12 cellular contexts compared by ENCODE assay signal in the genomic region with DNA sequence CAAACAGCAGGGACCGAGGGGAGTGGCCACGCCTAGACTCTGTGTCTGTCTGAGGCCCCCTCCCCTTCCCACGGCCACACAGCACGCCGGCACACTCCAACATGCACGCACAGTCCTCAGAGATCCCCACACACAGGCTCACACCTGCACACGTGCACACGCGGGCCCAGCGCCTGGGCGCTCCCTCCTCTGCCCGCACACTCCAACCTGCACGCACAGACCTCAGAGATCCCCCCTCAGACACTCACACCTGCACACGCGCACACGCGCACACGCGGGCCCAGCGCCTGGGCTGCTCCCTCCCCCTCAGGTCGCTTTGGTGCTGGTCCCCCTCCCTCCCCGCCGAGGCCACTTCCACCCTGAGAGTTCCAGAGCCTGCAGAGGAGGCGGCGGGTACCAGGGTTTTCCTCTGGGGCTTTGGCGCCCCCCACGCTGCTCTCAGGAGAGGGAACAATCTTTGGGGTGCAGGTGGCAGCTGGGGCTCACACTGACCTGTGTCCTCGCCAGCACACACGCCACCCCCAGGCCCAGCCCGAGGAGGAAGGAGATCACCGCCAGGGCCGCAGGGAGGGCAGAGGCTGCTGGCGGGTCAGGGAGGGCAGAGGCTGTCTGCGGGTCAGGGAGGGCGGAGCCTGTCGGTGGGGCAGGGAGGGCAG. TPM values are rescaled to one million over a fixed set of nuclear protein-coding genes. Genes with fewer than 3 reads are reported as not detected.
DNase-seq lines count a peak whose midpoint lies in the region; ATAC-seq and TF ChIP-seq lines count a peak whose summit lies in the region.
"Had no signal": no experiment of that assay in that cellular context is flagged by ENCODE, and none has a peak within 500 bp of the region (broad histone marks: within the 10 kb centered on the region; RNA-seq: fewer than 3 reads in every experiment).

No MANE protein-coding gene starts in this region.

- H3K4me1 ChIP-seq in CD8-positive, alpha-beta T cell (ENCODE audit: insufficient read depth, low read length): peaks cover 35% of the 10 kb centered on the region
- H3K4me1 ChIP-seq: gastrocnemius medialis had no signal

- no peaks in the 10 kb centered on the region for H3K27me3 Mint-ChIP-seq in CD8-positive, alpha-beta T cell (ENCODE audit: low read depth)
- H3K27me3 Mint-ChIP-seq in T-helper 1 cell treated with Interleukin-12 subunit alpha and Interleukin-12 subunit beta and Interleukin-4 antibody, amounts not matched to agents 30 μg/mL and 1 μg/mL, for 36 hours (ENCODE audit: low read depth): no peaks in the 10 kb centered on the region
- H3K27me3 Mint-ChIP-seq in dendritic cell treated with granulocyte-macrophage colony-stimulating factor and Interleukin-4, amounts not matched to agents 40 ng/mL and 50 ng/mL, for 4 days: peaks cover 43% of the 10 kb centered on the region
- H3K27me3 Mint-ChIP-seq in nephron progenitor cell (ENCODE audit: low read depth, poor library complexity): peaks cover 2% of the 10 kb centered on the region

- peak overlapping the region; percentile 90 for H3K4me3 ChIP-seq in CD8-positive, alpha-beta T cell (ENCODE audit: low read depth, low read length)
- H3K4me3 ChIP-seq in brain microvascular endothelial cell (ENCODE audit: low read depth, low read length): no peak overlapping the region
- H3K4me3 ChIP-seq: gastrocnemius medialis, PC-9, testis had no signal

- ATAC-seq in CD8-positive, alpha-beta T cell: peak; percentile 43
- ATAC-seq in GM18867 (IDR thresholded peaks at IDR 0.05; ENCODE audit: unreplicated experiment) (no peak), HG02798 (IDR thresholded peaks at IDR 0.05; ENCODE audit: poor library complexity, unreplicated experiment) (no peak)

- H3K36me3 ChIP-seq in CD8-positive, alpha-beta T cell (ENCODE audit: insufficient read depth, low read length): peaks cover 11% of the 10 kb centered on the region
- H3K36me3 ChIP-seq in brain microvascular endothelial cell (replicated peaks): no peaks in the 10 kb centered on the region
- H3K36me3 ChIP-seq: gastrocnemius medialis had no signal

- CTCF ChIA-PET in CD8-positive, alpha-beta T cell (lab: Charles Lee): interaction anchor here (1.0 to 8.2 kb wide), 4 partner anchors 15 to 110 kb away, joined by 3 to 126 read pairs (median 12); no protein-coding TSS in a partner anchor

- H3K4me3 Mint-ChIP-seq in CD8-positive, alpha-beta T cell: peak overlapping the region; percentile 94
- peak overlapping the region; percentile 96 for H3K4me3 Mint-ChIP-seq in T-helper 1 cell treated with Interleukin-12 subunit alpha and Interleukin-12 subunit beta and Interleukin-4 antibody, amounts not matched to agents 30 μg/mL and 1 μg/mL, for 36 hours
- peak overlapping the region; percentile 60 for H3K4me3 Mint-ChIP-seq in dendritic cell treated with granulocyte-macrophage colony-stimulating factor and Interleukin-4, amounts not matched to agents 40 ng/mL and 50 ng/mL, for 4 days
- H3K4me3 Mint-ChIP-seq in nephron progenitor cell: peak overlapping the region; percentile 59

- peak in 6 of 7 experiments; percentile 46 to 81 (median 70) for DNase-seq in CD8-positive, alpha-beta T cell
- DNase-seq in nephron progenitor cell: peak; percentile 59
- no peak for DNase-seq in brain microvascular endothelial cell
- no peak for DNase-seq in GM13976 (ENCODE audit: low spot score)
- DNase-seq: gastrocnemius medialis, PC-9, testis had no signal

- intact Hi-C loops in CD8-positive, alpha-beta T cell (cut with DNase I, micrococcal nuclease): loop anchor here in 1 of 2 experiments (2.0 to 10.0 kb wide), 2 partner anchors 43 to 451 kb away; partner anchors contain the start of genes CSNK1D and P4HB
- intact Hi-C loops in dendritic cell treated with granulocyte-macrophage colony-stimulating factor and Interleukin-4, amounts not matched to agents 40 ng/mL and 50 ng/mL, for 4 days (cut with micrococcal nuclease): loop anchor here (10.0 kb wide), 1 partner anchor 51 kb away; no protein-coding TSS in a partner anchor

- H3K27ac ChIP-seq in CD8-positive, alpha-beta T cell (ENCODE audit: low read depth, low read length): peak overlapping the region; percentile 76
- H3K27ac ChIP-seq in brain microvascular endothelial cell: no peak overlapping the region
- H3K27ac ChIP-seq: gastrocnemius medialis, PC-9, testis had no signal

- no peak for TF ChIP-seq CTCF in CD8-positive, alpha-beta T cell (IDR thresholded peaks at IDR 0.05)
- TF ChIP-seq CTCF in nephron progenitor cell (IDR thresholded peaks at IDR 0.05): no peak
- TF ChIP-seq CTCF in brain microvascular endothelial cell (IDR thresholded peaks at IDR 0.05; ENCODE audit: low read depth, low read length, missing control alignments): no peak
- no peak for TF ChIP-seq CTCF in GM13976 (IDR thresholded peaks at IDR 0.05; ENCODE audit: borderline replicate concordance, control extremely low read depth, extremely low read depth, insufficient read depth, missing control alignments)

- in situ Hi-C loops in brain microvascular endothelial cell (cut with HindIII; ENCODE audit: low pct_ligation_motif_present, low sequenced_read_pairs): no loop called here
- in situ Hi-C loops in GM13976 (cut with MboI; ENCODE audit: low sequenced_read_pairs, unreplicated experiment): no loop called here

- H3K4me1 Mint-ChIP-seq in CD8-positive, alpha-beta T cell (ENCODE audit: low read depth): peaks cover 26% of the 10 kb centered on the region
- peaks cover 7% of the 10 kb centered on the region for H3K4me1 Mint-ChIP-seq in T-helper 1 cell treated with Interleukin-12 subunit alpha and Interleukin-12 subunit beta and Interleukin-4 antibody, amounts not matched to agents 30 μg/mL and 1 μg/mL, for 36 hours (ENCODE audit: low read depth)
- peaks cover 27% of the 10 kb centered on the region for H3K4me1 Mint-ChIP-seq in dendritic cell treated with granulocyte-macrophage colony-stimulating factor and Interleukin-4, amounts not matched to agents 40 ng/mL and 50 ng/mL, for 4 days (ENCODE audit: low read depth)
- H3K4me1 Mint-ChIP-seq in nephron progenitor cell: peaks cover 39% of the 10 kb centered on the region

- no peaks in the 10 kb centered on the region for H3K9me3 ChIP-seq in CD8-positive, alpha-beta T cell (ENCODE audit: low read length)
- H3K9me3 ChIP-seq: gastrocnemius medialis, testis had no signal

- peaks cover 29% of the 10 kb centered on the region for H3K36me3 Mint-ChIP-seq in CD8-positive, alpha-beta T cell
- H3K36me3 Mint-ChIP-seq in T-helper 1 cell treated with Interleukin-12 subunit alpha and Interleukin-12 subunit beta and Interleukin-4 antibody, amounts not matched to agents 30 μg/mL and 1 μg/mL, for 36 hours (ENCODE audit: low read depth): peaks cover 9% of the 10 kb centered on the region
- no peaks in the 10 kb centered on the region for H3K36me3 Mint-ChIP-seq in dendritic cell treated with granulocyte-macrophage colony-stimulating factor and Interleukin-4, amounts not matched to agents 40 ng/mL and 50 ng/mL, for 4 days (ENCODE audit: low read depth)
- no peaks in the 10 kb centered on the region for H3K36me3 Mint-ChIP-seq in nephron progenitor cell (ENCODE audit: low read depth)

- H3K27me3 ChIP-seq in CD8-positive, alpha-beta T cell (ENCODE audit: insufficient read depth, low read length): no peaks in the 10 kb centered on the region
- H3K27me3 ChIP-seq in brain microvascular endothelial cell (replicated peaks): peaks cover 29% of the 10 kb centered on the region
- H3K27me3 ChIP-seq: testis had no signal

- POLR2A ChIA-PET in CD8-positive, alpha-beta T cell (lab: Charles Lee): interaction anchor here (1.4 to 6.1 kb wide), 4 partner anchors 12 to 80 kb away, joined by 4 to 80 read pairs (median 17); no protein-coding TSS in a partner anchor

- H3K9me3 Mint-ChIP-seq in CD8-positive, alpha-beta T cell: no peaks in the 10 kb centered on the region
- H3K9me3 Mint-ChIP-seq in T-helper 1 cell treated with Interleukin-12 subunit alpha and Interleukin-12 subunit beta and Interleukin-4 antibody, amounts not matched to agents 30 μg/mL and 1 μg/mL, for 36 hours: no peaks in the 10 kb centered on the region
- no peaks in the 10 kb centered on the region for H3K9me3 Mint-ChIP-seq in dendritic cell treated with granulocyte-macrophage colony-stimulating factor and Interleukin-4, amounts not matched to agents 40 ng/mL and 50 ng/mL, for 4 days
- no peaks in the 10 kb centered on the region for H3K9me3 Mint-ChIP-seq in nephron progenitor cell

- H3K27ac Mint-ChIP-seq in CD8-positive, alpha-beta T cell: peak overlapping the region; percentile 94
- peak overlapping the region; percentile 83 for H3K27ac Mint-ChIP-seq in T-helper 1 cell treated with Interleukin-12 subunit alpha and Interleukin-12 subunit beta and Interleukin-4 antibody, amounts not matched to agents 30 μg/mL and 1 μg/mL, for 36 hours
- no peak overlapping the region for H3K27ac Mint-ChIP-seq in dendritic cell treated with granulocyte-macrophage colony-stimulating factor and Interleukin-4, amounts not matched to agents 40 ng/mL and 50 ng/mL, for 4 days
- H3K27ac Mint-ChIP-seq in nephron progenitor cell: no peak overlapping the region

RNA-seq across cellular contexts. Expression of gene CD7, which starts 1.6 kb away (rescaled TPM):
- 100 to 1,000 TPM; 369 to 385 TPM for total RNA-seq in CD8-positive, alpha-beta T cell

RNA-seq across cellular contexts. Expression of gene SECTM1, which starts 17.7 kb away (rescaled TPM):
- under 1 TPM; 0.44 to 0.60 TPM for total RNA-seq in CD8-positive, alpha-beta T cell

RNA-seq across cellular contexts. Expression of gene CSNK1D, which starts 42.3 kb away (rescaled TPM):
- 100 to 1,000 TPM; 369 to 393 TPM for total RNA-seq in CD8-positive, alpha-beta T cell

RNA-seq across cellular contexts. Expression of gene TEX19, which starts 43.2 kb away (rescaled TPM):
- total RNA-seq in CD8-positive, alpha-beta T cell: not detected
- total RNA-seq: posterior vena cava had no signal

RNA-seq across cellular contexts. Expression of gene UTS2R, which starts 55.7 kb away (rescaled TPM):
- total RNA-seq in CD8-positive, alpha-beta T cell: not detected
- total RNA-seq: gastrocnemius medialis, PC-9, posterior vena cava had no signal

Comparison
In these comparisons a context has a peak if more than half of its experiments do, and no peak if none do; other contexts are left out.
1. DNase-seq: peak in CD8-positive, alpha-beta T cell (6 of 7) and nephron progenitor cell (single experiment); none in brain microvascular endothelial cell (single experiment) and GM13976 (single experiment).
2. H3K27ac Mint-ChIP-seq: peak in CD8-positive, alpha-beta T cell (single experiment) and T-helper 1 cell treated with Interleukin-12 subunit alpha and Interleukin-12 subunit beta and Interleukin-4 antibody, amounts not matched to agents 30 μg/mL and 1 μg/mL, for 36 hours (single experiment); none in dendritic cell treated with granulocyte-macrophage colony-stimulating factor and Interleukin-4, amounts not matched to agents 40 ng/mL and 50 ng/mL, for 4 days (single experiment) and nephron progenitor cell (single experiment).
3. Peak in every context shown above with its lines, with median percentiles within 50 percentile points of each other: H3K4me3 Mint-ChIP-seq.